11 cellular contexts compared by ENCODE assay signal in genomic region chr2:239114119-239114581, GRCh38.
DNase-seq lines count a peak whose midpoint lies in the region; ATAC-seq, FAIRE-seq and TF ChIP-seq lines count a peak whose summit lies in the region.
"Had no signal": no experiment of that assay in that cellular context is flagged by ENCODE, and none has a peak within 500 bp of the region (broad histone marks: within the 10 kb centered on the region; RNA-seq: fewer than 3 reads in every experiment).

No MANE protein-coding gene starts in this region.

- no peaks in the 10 kb centered on the region for H3K9me3 Mint-ChIP-seq in effector memory CD8-positive, alpha-beta T cell
- H3K9me3 Mint-ChIP-seq: activated naive CD4-positive, alpha-beta T cell treated with anti-CD3 and anti-CD28 coated beads for 36 hours had no signal

- intact Hi-C loops in pancreas (cut with DNase I) = no loop called here

- peak; percentile 6 for DNase-seq in EL
- DNase-seq in UCSD-AML1 (lab: John Stamatoyannopoulos, UW; ENCODE audit: unreplicated experiment) = peak; percentile 62
- DNase-seq in fibroblast of villous mesenchyme (ENCODE audit: low read depth) = peak; percentile 63
- peak in 2 of 6 donors; percentile 28 to 61 for DNase-seq in pancreas
- DNase-seq in D721Med (ENCODE audit: insufficient read length, low spot score) = no peak
- DNase-seq in effector memory CD8-positive, alpha-beta T cell = no peak
- DNase-seq: activated naive CD4-positive, alpha-beta T cell treated with anti-CD3 and anti-CD28 coated beads for 36 hours; NCI-H526 treated with DMSO at 0.1 percent for 48 hours had no signal

- peak in 3 of 4 donors; percentile 19 to 60 (median 40) for ATAC-seq in pancreas
- ATAC-seq in HG03460 (IDR thresholded peaks at IDR 0.05; ENCODE audit: unreplicated experiment) = no peak
- ATAC-seq in effector memory CD8-positive, alpha-beta T cell (replicated peaks) = no peak
- no peak for ATAC-seq in HG03108 (IDR thresholded peaks at IDR 0.05; ENCODE audit: unreplicated experiment)

- H3K9me3 ChIP-seq in pancreas = no peaks in the 10 kb centered on the region

- H3K4me3 ChIP-seq in fibroblast of villous mesenchyme (ENCODE audit: low read depth, low read length) = no peak overlapping the region
- no peak overlapping the region for H3K4me3 ChIP-seq in pancreas

- no peak for FAIRE-seq in pancreas (lab: Jason Lieb, UNC)
- FAIRE-seq in D721Med (lab: Jason Lieb, UNC) = no peak

- no peaks in the 10 kb centered on the region for H3K27me3 ChIP-seq in pancreas

- 41 to 57% methylated on average over 9 of the region's 9 CpGs for WGBS in pancreas, 2 donors

- no peak for TF ChIP-seq CTCF in fibroblast of villous mesenchyme (IDR thresholded peaks at IDR 0.05; ENCODE audit: insufficient read depth, low read depth, low read length)
- no peak for TF ChIP-seq CTCF in pancreas (IDR thresholded peaks at IDR 0.05)
- no peak for TF ChIP-seq CTCF in D721Med (IDR thresholded peaks at IDR 0.05; ENCODE audit: insufficient read depth, missing control alignments)

- H3K4me1 Mint-ChIP-seq in effector memory CD8-positive, alpha-beta T cell (ENCODE audit: low read depth in 2 of 2) = peaks cover 8 to 30% of the 10 kb centered on the region in 2 donors

- H3K4me3 Mint-ChIP-seq in effector memory CD8-positive, alpha-beta T cell = no peak overlapping the region
- H3K4me3 Mint-ChIP-seq: activated naive CD4-positive, alpha-beta T cell treated with anti-CD3 and anti-CD28 coated beads for 36 hours had no signal

- H3K36me3 ChIP-seq in pancreas = no peaks in the 10 kb centered on the region

- peaks cover 27% of the 10 kb centered on the region for H3K36me3 Mint-ChIP-seq in effector memory CD8-positive, alpha-beta T cell (ENCODE audit: insufficient read depth)

- H3K4me1 ChIP-seq in pancreas = peaks cover 0 to 7% (median 6%) of the 10 kb centered on the region in 3 donors
- H3K4me1 ChIP-seq: parathyroid adenoma had no signal

- no peaks in the 10 kb centered on the region for H3K27me3 Mint-ChIP-seq in effector memory CD8-positive, alpha-beta T cell

- H3K27ac Mint-ChIP-seq in effector memory CD8-positive, alpha-beta T cell = peak overlapping the region in 1 of 2 donors; percentile 80
- H3K27ac Mint-ChIP-seq: activated naive CD4-positive, alpha-beta T cell treated with anti-CD3 and anti-CD28 coated beads for 36 hours had no signal

- no peak overlapping the region for H3K27ac ChIP-seq in pancreas
- H3K27ac ChIP-seq: parathyroid adenoma had no signal

Comparison
In these comparisons a context has a peak if more than half of its experiments do, and no peak if none do; other contexts are left out.
1. DNase-seq: peak in EL (single experiment), UCSD-AML1 (single experiment) and fibroblast of villous mesenchyme (single experiment); none in D721Med (single experiment) and effector memory CD8-positive, alpha-beta T cell (0 of 3).
2. ATAC-seq: peak in pancreas (3 of 4); none in HG03460 (single experiment), effector memory CD8-positive, alpha-beta T cell (single experiment) and HG03108 (single experiment).